24 cellular contexts compared by ENCODE assay signal in genomic region chr10:102090772-102091171, GRCh38. TPM values are rescaled to one million over a fixed set of nuclear protein-coding genes. Genes with fewer than 3 reads are reported as not detected.
A peak's percentile ranks its signal among the peaks of the same experiment; 100 is the strongest.
DNase-seq lines count a peak whose midpoint lies in the region; ATAC-seq and TF ChIP-seq lines count a peak whose summit lies in the region.
"Had no signal": no experiment of that assay in that cellular context is flagged by ENCODE, and none has a peak within 500 bp of the region (broad histone marks: within the 10 kb centered on the region; RNA-seq: fewer than 3 reads in every experiment).

No MANE protein-coding gene starts in this region.

- no peak for TF ChIP-seq CTCF in MCF 10A (IDR thresholded peaks at IDR 0.05; ENCODE audit: unreplicated experiment)
- TF ChIP-seq CTCF in breast epithelium (IDR thresholded peaks at IDR 0.05), result no peak
- TF ChIP-seq CTCF in stomach (IDR thresholded peaks at IDR 0.05), result no peak

- H3K27ac Mint-ChIP-seq in MCF 10A (ENCODE audit: low read depth, unreplicated experiment), result peak overlapping the region; percentile 16
- H3K27ac Mint-ChIP-seq: activated B cell treated with CpG ODN at 0.5 μM for 24 hours; activated CD8-positive, alpha-beta T cell treated with anti-CD3 and anti-CD28 coated beads, Interleukin-2, amount 10 ng/mL, durations not matched to agents 7 days and 5 days; HFFc6 had no signal

- H3K9me3 Mint-ChIP-seq in MCF 10A (ENCODE audit: unreplicated experiment), result no peaks in the 10 kb centered on the region
- H3K9me3 Mint-ChIP-seq: activated B cell treated with CpG ODN at 0.5 μM for 24 hours; activated T-cell treated with anti-CD3 and anti-CD28 coated beads, Interleukin-2, amount 50 U/mL, for 4 hours; HFFc6; T-helper 1 cell treated with Interleukin-12 subunit alpha and Interleukin-12 subunit beta and Interleukin-4 antibody, amounts not matched to agents 30 μg/mL and 1 μg/mL, for 36 hours had no signal

- no peak for TF ChIP-seq EP300 in stomach (IDR thresholded peaks at IDR 0.05)

- no peak for TF ChIP-seq POLR2A in breast epithelium (IDR thresholded peaks at IDR 0.05)
- no peak for TF ChIP-seq POLR2A in stomach (IDR thresholded peaks at IDR 0.05)

- H3K4me1 Mint-ChIP-seq in MCF 10A (ENCODE audit: insufficient read depth, unreplicated experiment), result no peaks in the 10 kb centered on the region
- H3K4me1 Mint-ChIP-seq: activated B cell treated with CpG ODN at 0.5 μM for 24 hours had no signal

- CTCF ChIA-PET in MCF 10A (lab: Yijun Ruan, JAX), result no interaction called here

- intact Hi-C loops in MCF 10A (cut with micrococcal nuclease), result no loop called here
- intact Hi-C loops in breast epithelium (cut with DNase I; ENCODE audit: low total_unique reads), result no loop called here
- intact Hi-C loops in stomach (cut with DNase I; ENCODE audit: low total_unique reads), result no loop called here

- ATAC-seq in GM21526 (IDR thresholded peaks at IDR 0.05; ENCODE audit: low FRiP score, unreplicated experiment), result no peak
- ATAC-seq: activated CD8-positive, alpha-beta T cell treated with anti-CD3 and anti-CD28 coated beads, Interleukin-2, amount 10 ng/mL, durations not matched to agents 7 days and 5 days; activated T-cell treated with anti-CD3 and anti-CD28 coated beads, Interleukin-2, amount 50 U/mL, for 4 hours; mucosa of descending colon had no signal

- no peaks in the 10 kb centered on the region for H3K4me1 ChIP-seq in breast epithelium
- no peaks in the 10 kb centered on the region for H3K4me1 ChIP-seq in stomach
- H3K4me1 ChIP-seq: BLaER1, testis had no signal

- H3K4me3 ChIP-seq in breast epithelium, result no peak overlapping the region
- H3K4me3 ChIP-seq in stomach, result no peak overlapping the region
- H3K4me3 ChIP-seq: BLaER1, coronary artery, mucosa of descending colon, testis had no signal

- DNase-seq in MCF 10A (ENCODE audit: unreplicated experiment) (peak; percentile 35), breast epithelium (ENCODE audit: low spot score in 2 of 2) (no peak), dermis microvascular lymphatic vessel endothelial cell (ENCODE audit: low read depth in 2 of 2) (peak; percentile 43 to 68), NCI-H748 treated with DMSO at 0.1 percent for 48 hours (lab: John Stamatoyannopoulos, UW) (no peak), stomach (no peak)
- DNase-seq: 8988T; activated B cell treated with CpG ODN at 0.5 μM for 24 hours; activated CD8-positive, alpha-beta T cell treated with anti-CD3 and anti-CD28 coated beads, Interleukin-2, amount 10 ng/mL, durations not matched to agents 7 days and 5 days; activated naive CD4-positive, alpha-beta T cell treated with anti-CD3 and anti-CD28 coated beads, Interleukin-2, amount 50 U/mL, for 16 hours; activated T-cell treated with anti-CD3 and anti-CD28 coated beads, Interleukin-2, amount 50 U/mL, for 4 hours; foreskin melanocyte; HFFc6; left cardiac atrium; mucosa of descending colon; NCI-H1092; NCI-H2081 treated with DMSO at 0.1 percent for 48 hours; NCI-H524 treated with DMSO at 0.1 percent for 48 hours; SHP77 treated with DMSO at 0.1 percent for 48 hours; testis had no signal

- no peak overlapping the region for H3K4me3 Mint-ChIP-seq in MCF 10A (ENCODE audit: unreplicated experiment)
- H3K4me3 Mint-ChIP-seq: activated B cell treated with CpG ODN at 0.5 μM for 24 hours; activated CD8-positive, alpha-beta T cell treated with anti-CD3 and anti-CD28 coated beads, Interleukin-2, amount 10 ng/mL, durations not matched to agents 7 days and 5 days; activated T-cell treated with anti-CD3 and anti-CD28 coated beads, Interleukin-2, amount 50 U/mL, for 4 hours; HFFc6; T-helper 1 cell treated with Interleukin-12 subunit alpha and Interleukin-12 subunit beta and Interleukin-4 antibody, amounts not matched to agents 30 μg/mL and 1 μg/mL, for 36 hours had no signal

- no peaks in the 10 kb centered on the region for H3K9me3 ChIP-seq in breast epithelium
- no peaks in the 10 kb centered on the region for H3K9me3 ChIP-seq in stomach
- H3K9me3 ChIP-seq: BLaER1, mucosa of descending colon, testis had no signal

- H3K36me3 Mint-ChIP-seq in MCF 10A (ENCODE audit: insufficient read depth, unreplicated experiment), result no peaks in the 10 kb centered on the region

- 54 to 69% (median 59%) methylated on average over 2 of the region's 2 CpGs for WGBS in stomach, 5 donors

- no TSS peak for BruUV-seq in MCF 10A (replicated peaks; lab: Mats Ljungman, UMichigan)

- no peaks in the 10 kb centered on the region for H3K27me3 ChIP-seq in breast epithelium
- no peaks in the 10 kb centered on the region for H3K27me3 ChIP-seq in stomach
- H3K27me3 ChIP-seq: BLaER1, testis had no signal

- H3K27ac ChIP-seq in breast epithelium (no peak overlapping the region), stomach (no peak overlapping the region)
- H3K27ac ChIP-seq: BLaER1, coronary artery, KMS-11, testis had no signal

- H3K36me3 ChIP-seq in breast epithelium (no peaks in the 10 kb centered on the region), stomach (no peaks in the 10 kb centered on the region)
- H3K36me3 ChIP-seq: BLaER1 had no signal

- H3K27me3 Mint-ChIP-seq in MCF 10A (ENCODE audit: insufficient read depth, unreplicated experiment), result peaks cover 12% of the 10 kb centered on the region
- H3K27me3 Mint-ChIP-seq: activated B cell treated with CpG ODN at 0.5 μM for 24 hours had no signal

- POLR2A ChIA-PET in MCF 10A (lab: Yijun Ruan, JAX), result interaction anchor here (1.9 kb wide), 1 partner anchor 11 kb away, joined by 6 read pairs; no protein-coding TSS in a partner anchor

RNA-seq across cellular contexts. Expression of gene HPS6, which starts 25.6 kb away (rescaled TPM):
- total RNA-seq in MCF 10A (2022) (15.0 and 16.6 TPM in 2 replicates), breast epithelium (10 to 100 TPM; 17.4 to 22.7 (median 19.7) TPM), dermis microvascular lymphatic vessel endothelial cell (26.1 and 34.5 TPM in 2 replicates), stomach (10 to 100 TPM in 3 of 5 donors, 1 to 10 TPM in 2; 7.0 to 42.4 (median 14.0) TPM)
- polyA plus RNA-seq in stomach, result 10 to 100 TPM; 10.3 to 10.7 (median 10.6) TPM

RNA-seq across cellular contexts. Expression of gene LDB1, which starts 29.4 kb away (rescaled TPM):
- total RNA-seq in MCF 10A (2022), result 28.9 and 31.7 TPM in 2 replicates
- 10 to 100 TPM; 29.6 to 53.6 (median 43.6) TPM for total RNA-seq in breast epithelium
- total RNA-seq in dermis microvascular lymphatic vessel endothelial cell, result 32.0 and 53.0 TPM in 2 replicates
- 10 to 100 TPM; 24.2 to 43.7 (median 34.4) TPM for total RNA-seq in stomach
- 10 to 100 TPM; 20.4 to 28.3 (median 22.3) TPM for polyA plus RNA-seq in stomach

RNA-seq across cellular contexts. Expression of gene ARMH3, which starts 34.8 kb away (rescaled TPM):
- total RNA-seq in MCF 10A (2022) (17.6 and 18.9 TPM in 2 replicates), breast epithelium (10 to 100 TPM; 18.4 to 27.4 (median 22.4) TPM), dermis microvascular lymphatic vessel endothelial cell (5.3 and 6.3 TPM in 2 replicates), stomach (10 to 100 TPM in 4 of 5 donors, 1 to 10 TPM in 1; 3.5 to 29.0 (median 18.2) TPM)
- 10 to 100 TPM; 10.1 to 18.1 (median 10.1) TPM for polyA plus RNA-seq in stomach

RNA-seq across cellular contexts. Expression of gene PPRC1, which starts 42.1 kb away (rescaled TPM):
- total RNA-seq in MCF 10A (2022) (50.4 and 68.2 TPM in 2 replicates), breast epithelium (10 to 100 TPM in 2 of 3 donors, 1 to 10 TPM in 1; 9.1 to 21.0 (median 19.8) TPM), dermis microvascular lymphatic vessel endothelial cell (6.5 and 9.1 TPM in 2 replicates), stomach (10 to 100 TPM; 11.7 to 37.3 (median 17.9) TPM)
- polyA plus RNA-seq in stomach, result 10 to 100 TPM; 10.4 to 15.8 (median 13.0) TPM

Comparison
In these comparisons a context has a peak if more than half of its experiments do, and no peak if none do; other contexts are left out.
1. DNase-seq: peak in MCF 10A (single experiment) and dermis microvascular lymphatic vessel endothelial cell (2 of 2); none in breast epithelium (0 of 2), NCI-H748 treated with DMSO at 0.1 percent for 48 hours (single experiment) and stomach (single experiment).